1 cellular context compared by ENCODE assay signal in genomic region chr7:158648787-158649186, GRCh38.
TF ChIP-seq lines count a peak whose summit lies in the region.

No MANE protein-coding gene starts in this region.

TF ChIP-seq in IMR-90, 13 proteins besides CTCF, POLR2A, EP300 and RAD21 (continued from another document):
- TF ChIP-seq ELK1 (IDR thresholded peaks at IDR 0.05; ENCODE audit: borderline replicate concordance, low read depth, low read length) (no peak), RCOR1 (IDR thresholded peaks at IDR 0.05; ENCODE audit: insufficient replicate concordance, low read length) (no peak), CEBPB (IDR thresholded peaks at IDR 0.05; ENCODE audit: low read depth, low read length) (no peak), BHLHE40 (IDR thresholded peaks at IDR 0.05; ENCODE audit: low read depth, low read length) (no peak), MAZ (IDR thresholded peaks at IDR 0.05; ENCODE audit: borderline replicate concordance, low read depth, low read length) (no peak), MXI1 (IDR thresholded peaks at IDR 0.05; ENCODE audit: borderline replicate concordance, low read depth, low read length) (no peak), NFE2L2 (IDR thresholded peaks at IDR 0.05; ENCODE audit: low read depth, low read length) (no peak)
- TF ChIP-seq, protein P1, sequence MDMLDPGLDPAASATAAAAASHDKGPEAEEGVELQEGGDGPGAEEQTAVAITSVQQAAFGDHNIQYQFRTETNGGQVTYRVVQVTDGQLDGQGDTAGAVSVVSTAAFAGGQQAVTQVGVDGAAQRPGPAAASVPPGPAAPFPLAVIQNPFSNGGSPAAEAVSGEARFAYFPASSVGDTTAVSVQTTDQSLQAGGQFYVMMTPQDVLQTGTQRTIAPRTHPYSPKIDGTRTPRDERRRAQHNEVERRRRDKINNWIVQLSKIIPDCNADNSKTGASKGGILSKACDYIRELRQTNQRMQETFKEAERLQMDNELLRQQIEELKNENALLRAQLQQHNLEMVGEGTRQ (IDR thresholded peaks at IDR 0.05; ENCODE audit: low read depth, low read length), result no peak
